In the genomic region with DNA sequence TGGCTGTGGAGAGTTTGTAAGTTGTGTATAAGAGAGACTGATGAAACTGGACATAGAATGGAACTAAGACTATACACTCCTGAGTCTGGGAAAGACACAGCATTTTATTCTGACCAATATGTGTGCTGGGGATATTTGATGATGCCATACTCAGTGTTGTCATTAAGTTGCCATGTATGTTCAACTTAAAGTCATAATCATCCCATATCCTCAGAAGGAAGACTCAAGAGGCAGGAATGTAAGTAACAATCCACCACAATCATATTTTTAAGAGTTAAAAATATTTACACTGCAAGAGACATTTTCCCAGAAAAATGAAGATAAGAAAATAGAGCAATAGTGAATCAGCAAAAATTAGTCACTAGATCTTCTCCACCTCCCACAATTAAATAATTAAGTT, we compare ENCODE assay signal across 30 cellular contexts.
"Had no signal": no experiment of that assay in that cellular context is flagged by ENCODE, and none has a peak within 500 bp of the region (broad histone marks: within the 10 kb centered on the region; RNA-seq: fewer than 3 reads in every experiment).

No MANE protein-coding gene starts in this region.

- H3K36me3 ChIP-seq: adrenal gland, WERI-Rb-1 had no signal

- H3K4me2 ChIP-seq: PC-9 had no signal

- H3K27ac ChIP-seq: adrenal gland, PC-9, WERI-Rb-1 had no signal

- H3K9me3 ChIP-seq: adrenal gland had no signal

- ATAC-seq: activated CD8-positive, alpha-beta T cell treated with anti-CD3 and anti-CD28 coated beads for 36 hours; activated T-cell treated with anti-CD3 and anti-CD28 coated beads, Interleukin-2, amount 50 U/mL, for 72 hours; activated T-helper 17 cell treated with anti-CD3 and anti-CD28 coated beads, Interleukin-2, amount 50 U/mL, for 72 hours had no signal

- H3K27me3 Mint-ChIP-seq: activated CD4-positive, alpha-beta T cell treated with anti-CD3 and anti-CD28 coated beads, Interleukin-2, amount 10 ng/mL, durations not matched to agents 24 days and 14 days; activated CD8-positive, alpha-beta T cell treated with anti-CD3 and anti-CD28 coated beads for 36 hours; activated naive CD4-positive, alpha-beta T cell treated with anti-CD3 and anti-CD28 coated beads, Interleukin-2, amount 50 U/mL, for 24 hours; activated T-helper 17 cell treated with anti-CD3 and anti-CD28 coated beads, Interleukin-2, amount 50 U/mL, for 72 hours; brain had no signal

- H3K9me3 Mint-ChIP-seq: brain had no signal

- H3K27me3 ChIP-seq: adrenal gland had no signal

- DNase-seq: activated CD4-positive, alpha-beta T cell treated with anti-CD3 and anti-CD28 coated beads for 1 hour; activated CD4-positive, alpha-beta T cell treated with anti-CD3 and anti-CD28 coated beads, Interleukin-2, amount 10 ng/mL, durations not matched to agents 24 days and 14 days; activated CD4-positive, alpha-beta T cell treated with anti-CD3 and anti-CD28 coated beads, Interleukin-2, amount 50 U/mL, for 4 hours; activated CD4-positive, CD25-positive, alpha-beta regulatory T cell; activated CD8-positive, alpha-beta T cell treated with anti-CD3 and anti-CD28 coated beads for 36 hours; activated effector memory CD4-positive, alpha-beta T cell treated with anti-CD3 and anti-CD28 coated beads, Interleukin-2, amount 50 U/mL, for 16 hours; activated naive CD4-positive, alpha-beta T cell treated with Interleukin-2 at 50 U/mL for 16 hours; activated T-cell treated with anti-CD3 and anti-CD28 coated beads, Interleukin-2, amount 50 U/mL, for 1 hour; activated T-cell treated with anti-CD3 and anti-CD28 coated beads, Interleukin-2, amount 50 U/mL, for 72 hours; adrenal gland; central memory CD4-positive, alpha-beta T cell; Karpas-422; KBM-7; NCI-H1105; NCI-H1417 treated with DMSO at 0.1 percent for 48 hours; NCI-H187 treated with DMSO at 0.1 percent for 48 hours; NCI-H510A; NCI-H526; NCI-H748 treated with DMSO at 0.1 percent for 48 hours; NK-92 treated with Interleukin-12 subunit alpha and Interleukin-12 subunit beta, amount 100 ng/mL, for 24 hours; PC-9; Right ventricle myocardium superior; SW 1271; T-helper 1 cell; T-helper 2 cell; T-helper 9 cell; WERI-Rb-1 had no signal

- H3K4me1 Mint-ChIP-seq: activated CD4-positive, alpha-beta T cell treated with anti-CD3 and anti-CD28 coated beads, Interleukin-2, amount 10 ng/mL, durations not matched to agents 24 days and 14 days; activated naive CD4-positive, alpha-beta T cell treated with anti-CD3 and anti-CD28 coated beads, Interleukin-2, amount 50 U/mL, for 24 hours; activated T-helper 17 cell treated with anti-CD3 and anti-CD28 coated beads, Interleukin-2, amount 50 U/mL, for 72 hours had no signal

- H3K36me3 Mint-ChIP-seq: activated naive CD4-positive, alpha-beta T cell treated with anti-CD3 and anti-CD28 coated beads, Interleukin-2, amount 50 U/mL, for 24 hours; brain had no signal

- H3K4me3 Mint-ChIP-seq: activated CD4-positive, alpha-beta T cell treated with anti-CD3 and anti-CD28 coated beads, Interleukin-2, amount 10 ng/mL, durations not matched to agents 24 days and 14 days; activated CD8-positive, alpha-beta T cell treated with anti-CD3 and anti-CD28 coated beads for 36 hours; activated naive CD4-positive, alpha-beta T cell treated with anti-CD3 and anti-CD28 coated beads, Interleukin-2, amount 50 U/mL, for 24 hours; activated T-cell treated with anti-CD3 and anti-CD28 coated beads, Interleukin-2, amount 50 U/mL, for 72 hours; activated T-helper 17 cell treated with anti-CD3 and anti-CD28 coated beads, Interleukin-2, amount 50 U/mL, for 72 hours; brain had no signal

- H3K4me3 ChIP-seq: adrenal gland, PC-9 had no signal

- H3K4me1 ChIP-seq: adrenal gland had no signal

- H2AFZ ChIP-seq: PC-9 had no signal

- H3K27ac Mint-ChIP-seq: activated CD4-positive, alpha-beta T cell treated with anti-CD3 and anti-CD28 coated beads, Interleukin-2, amount 10 ng/mL, durations not matched to agents 24 days and 14 days; activated CD8-positive, alpha-beta T cell treated with anti-CD3 and anti-CD28 coated beads for 36 hours; activated naive CD4-positive, alpha-beta T cell treated with anti-CD3 and anti-CD28 coated beads, Interleukin-2, amount 50 U/mL, for 24 hours; activated T-cell treated with anti-CD3 and anti-CD28 coated beads, Interleukin-2, amount 50 U/mL, for 72 hours; activated T-helper 17 cell treated with anti-CD3 and anti-CD28 coated beads, Interleukin-2, amount 50 U/mL, for 72 hours; brain had no signal
